ENCODE assay signal across 8 cellular contexts in genomic region chr2:201232125-201232815, GRCh38. TPM values are rescaled to one million over a fixed set of nuclear protein-coding genes. Genes with fewer than 3 reads are reported as not detected.
DNase-seq lines count a peak whose midpoint lies in the region; ATAC-seq, FAIRE-seq and TF ChIP-seq lines count a peak whose summit lies in the region.

No MANE protein-coding gene starts in this region.

- intact Hi-C loops in kidney (cut with DNase I) = no loop called here

- H3K9me3 ChIP-seq in WERI-Rb-1 (ENCODE audit: severe bottlenecking) = no peaks in the 10 kb centered on the region
- H3K9me3 ChIP-seq in kidney (ENCODE audit: control insufficient read depth in 1 of 2, low read length in 2 of 2) = no peaks in the 10 kb centered on the region

- H3K27me3 ChIP-seq in WERI-Rb-1 (ENCODE audit: insufficient read depth, low read depth, severe bottlenecking) = no peaks in the 10 kb centered on the region

- peaks cover 7 to 8% of the 10 kb centered on the region in 2 donors for H3K4me1 ChIP-seq in kidney (ENCODE audit: control insufficient read depth in 1 of 2, insufficient read depth in 1 of 2, low read depth in 1 of 2, low read length in 2 of 2)

- H3K27ac ChIP-seq in WERI-Rb-1 = peak overlapping the region; percentile 25; the same call in 1 of the 2 replicates
- peak overlapping the region in 1 of 2 donors; percentile 38 for H3K27ac ChIP-seq in kidney (ENCODE audit: low read depth in 2 of 2, low read length in 2 of 2)

- DNase-seq in AG08396 (ENCODE audit: low spot score) (peak; percentile 87), NCI-H2227 treated with DMSO at 0.1 percent for 48 hours (lab: John Stamatoyannopoulos, UW) (peak; percentile 95), WERI-Rb-1 (peak; percentile 89), cardiac fibroblast (ENCODE audit: low read depth in 2 of 2) (peak; percentile 96), kidney (peak; percentile 96)
- peak; percentile 80 to 94 (median 93) for DNase-seq in stimulated activated CD4-positive, alpha-beta T cell treated with anti-CD3 and anti-CD28 coated beads, Interleukin-1b, Interleukin-23, amount 100 ng/mL, for 24 hours (ENCODE audit: low read depth in 4 of 4, low spot score in 1 of 4)

- H3K9ac ChIP-seq in kidney (ENCODE audit: low read length in 2 of 2) = no peak overlapping the region

- TF ChIP-seq CTCF in WERI-Rb-1 (IDR thresholded peaks at IDR 0.05; ENCODE audit: low read depth, low read length) (peak; percentile 84), cardiac fibroblast (IDR thresholded peaks at IDR 0.05; ENCODE audit: low read depth, low read length) (peak; percentile 95), kidney (IDR thresholded peaks at IDR 0.05; ENCODE audit: borderline replicate concordance, extremely low read depth, insufficient read depth) (peak; percentile 95)

- H3K36me3 ChIP-seq in WERI-Rb-1 = no peaks in the 10 kb centered on the region
- no peaks in the 10 kb centered on the region for H3K36me3 ChIP-seq in kidney (ENCODE audit: control insufficient read depth in 1 of 2, insufficient read depth in 2 of 2, low read length in 2 of 2)

- peak; percentile 21 for FAIRE-seq in kidney (lab: Jason Lieb, UNC)

- peak; percentile 49 for ATAC-seq in GM18868 (IDR thresholded peaks at IDR 0.05; ENCODE audit: unreplicated experiment)
- ATAC-seq in HG03135 (IDR thresholded peaks at IDR 0.05; ENCODE audit: unreplicated experiment) = peak; percentile 50

- H3K4me3 ChIP-seq in WERI-Rb-1 (ENCODE audit: low read depth, low read length) (no peak overlapping the region), cardiac fibroblast (replicated peaks in 1 of 2; ENCODE audit: low read depth in 2 of 2, low read length in 2 of 2) (no peak overlapping the region), kidney (ENCODE audit: low read length in 2 of 2) (peak overlapping the region; percentile 10 to 42)

RNA-seq across cellular contexts. Expression of gene CASP8, which starts 28.1 kb away (rescaled TPM):
- 35.3 TPM for total RNA-seq in kidney
- 8.0 TPM for polyA plus RNA-seq in kidney (ENCODE audit: insufficient read depth, low read depth, low replicate concordance)

RNA-seq across cellular contexts. Expression of gene CASP10, which starts 49.3 kb away (rescaled TPM):
- total RNA-seq in kidney = 24.6 TPM
- polyA plus RNA-seq in kidney (ENCODE audit: insufficient read depth, low read depth, low replicate concordance) = 4.5 TPM

Comparison
In these comparisons a context has a peak if more than half of its experiments do, and no peak if none do; other contexts are left out.
1. H3K4me3 ChIP-seq: peak in kidney (2 of 2); none in WERI-Rb-1 (single experiment) and cardiac fibroblast (0 of 2).
2. Peak in every context shown above with its lines, with median percentiles within 50 percentile points of each other: DNase-seq and CTCF ChIP-seq.